9 cellular contexts compared by ENCODE assay signal in genomic region chr1:29332204-29332603, GRCh38.
DNase-seq lines count a peak whose midpoint lies in the region; ATAC-seq and TF ChIP-seq lines count a peak whose summit lies in the region.
"Had no signal": no experiment of that assay in that cellular context is flagged by ENCODE, and none has a peak within 500 bp of the region (broad histone marks: within the 10 kb centered on the region; RNA-seq: fewer than 3 reads in every experiment).

No MANE protein-coding gene starts in this region.

- in situ Hi-C loops in GM13977 (cut with MboI; ENCODE audit: low pct_unique_long_range_greater_than_20kb, low sequenced_read_pairs, unreplicated experiment), result no loop called here

- no peaks in the 10 kb centered on the region for H3K27me3 Mint-ChIP-seq in glutamatergic neuron (ENCODE audit: unreplicated experiment)

- no peaks in the 10 kb centered on the region for H3K36me3 Mint-ChIP-seq in glutamatergic neuron (ENCODE audit: unreplicated experiment)

- no peak overlapping the region for H3K4me3 Mint-ChIP-seq in glutamatergic neuron (ENCODE audit: unreplicated experiment)

- H3K27ac Mint-ChIP-seq in glutamatergic neuron (ENCODE audit: unreplicated experiment), result no peak overlapping the region

- peaks cover 2% of the 10 kb centered on the region for H3K9me3 Mint-ChIP-seq in glutamatergic neuron (ENCODE audit: unreplicated experiment)

- H3K27ac ChIP-seq in RWPE1, result no peak overlapping the region

- POLR2A ChIA-PET in RWPE1 (lab: Yijun Ruan, JAX; ENCODE audit: low non-redundant PET), result no interaction called here

- DNase-seq in COLO668 (lab: John Stamatoyannopoulos, UW; ENCODE audit: unreplicated experiment) (peak; percentile 81), GM13977 (ENCODE audit: low spot score) (no peak), RWPE1 (ENCODE audit: low spot score) (no peak), glutamatergic neuron (peak; percentile 61), germinal center (ENCODE audit: low spot score) (no peak), NCI-H774 (lab: John Stamatoyannopoulos, UW) (no peak)
- DNase-seq: left cardiac atrium had no signal

- peak; percentile 53 for TF ChIP-seq CTCF in GM13977 (IDR thresholded peaks at IDR 0.05; ENCODE audit: extremely low read depth, insufficient read depth, missing control alignments)
- TF ChIP-seq CTCF in RWPE1 (conservative IDR thresholded peaks at IDR 0.05; ENCODE audit: low read depth), result 0 out of 2 replicates have a peak, but pooled peaks have one; percentile 8
- TF ChIP-seq CTCF in glutamatergic neuron (IDR thresholded peaks at IDR 0.05; ENCODE audit: partially characterized antibody, unreplicated experiment), result peak; percentile 55

- no peaks in the 10 kb centered on the region for H3K4me1 Mint-ChIP-seq in glutamatergic neuron (ENCODE audit: low read depth, unreplicated experiment)

- no peak for TF ChIP-seq POLR2A in GM18505 (IDR thresholded peaks at IDR 0.05; ENCODE audit: borderline replicate concordance, extremely low read depth, insufficient read depth, insufficient read length)

- no peak for ATAC-seq in GM18505 (IDR thresholded peaks at IDR 0.05; ENCODE audit: unreplicated experiment)
- no peak for ATAC-seq in GM19467 (IDR thresholded peaks at IDR 0.05; ENCODE audit: unreplicated experiment)

- CTCF ChIA-PET in RWPE1 (lab: Yijun Ruan, JAX), result interaction anchor here (0.5 to 1.4 kb wide), 7 partner anchors 9 to 846 kb away, joined by 3 to 6 read pairs (median 4); no protein-coding TSS in a partner anchor

Comparison
In these comparisons a context has a peak if more than half of its experiments do, and no peak if none do; other contexts are left out.
1. DNase-seq: peak in COLO668 (single experiment) and glutamatergic neuron (single experiment); none in GM13977 (single experiment), RWPE1 (single experiment), germinal center (single experiment) and NCI-H774 (single experiment).
2. Peak in every context shown above with its lines, with median percentiles within 50 percentile points of each other: CTCF ChIP-seq.